35 cellular contexts compared by ENCODE assay signal in the genomic region with DNA sequence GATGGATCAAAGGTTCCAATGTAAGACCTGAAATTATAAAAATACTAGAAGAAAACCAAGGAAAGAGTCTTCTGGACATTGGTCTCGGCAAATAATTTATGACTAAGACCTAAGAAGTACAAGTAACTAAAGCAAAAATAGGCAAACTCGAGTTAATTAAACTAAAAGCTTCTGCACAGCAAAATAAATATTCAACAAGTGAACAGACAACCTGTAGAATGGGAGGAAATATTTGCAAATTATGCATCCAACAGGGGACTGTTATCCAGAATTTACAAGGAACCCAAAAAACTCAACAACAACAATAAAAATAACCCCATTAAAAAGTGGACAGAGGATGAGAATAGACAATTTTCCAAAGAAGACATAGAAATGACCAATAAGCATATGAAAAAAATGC. TPM values are rescaled to one million over a fixed set of nuclear protein-coding genes. Genes with fewer than 3 reads are reported as not detected.
"Had no signal": no experiment of that assay in that cellular context is flagged by ENCODE, and none has a peak within 500 bp of the region (broad histone marks: within the 10 kb centered on the region; RNA-seq: fewer than 3 reads in every experiment).

No MANE protein-coding gene starts in this region.

- H3K9me3 ChIP-seq: MG63 had no signal

- H3K4me3 ChIP-seq: MG63 had no signal

- H3K36me3 ChIP-seq: MG63 had no signal

- DNase-seq: Karpas-422, Kasumi-1, MG63, MM.1S, MV-4-11, NCI-H1048, NCI-H1092, NCI-H1092 treated with DMSO at 0.1 percent for 48 hours, NCI-H1105, NCI-H1105 treated with DMSO at 0.1 percent for 48 hours, NCI-H1417, NCI-H1417 treated with DMSO at 0.1 percent for 48 hours, NCI-H1436, NCI-H1436 treated with DMSO at 0.1 percent for 48 hours, NCI-H146, NCI-H1694, NCI-H1694 treated with DMSO at 0.1 percent for 48 hours, NCI-H187, NCI-H187 treated with DMSO at 0.1 percent for 48 hours, NCI-H1930, NCI-H2029, NCI-H2029 treated with DMSO at 0.1 percent for 48 hours, NCI-H2081, NCI-H2081 treated with DMSO at 0.1 percent for 48 hours, NCI-H2107, NCI-H2171, NCI-H2171 treated with DMSO at 0.1 percent for 48 hours, NCI-H2227 treated with DMSO at 0.1 percent for 48 hours, NCI-H226, NCI-H345, NCI-H446, NCI-H446 treated with DMSO at 0.1 percent for 48 hours, NCI-H510A, NCI-H510A treated with DMSO at 0.1 percent for 48 hours had no signal

RNA-seq across cellular contexts. Expression of a gene that starts 9.7 kb away (rescaled TPM):
- total RNA-seq: MCF 10A had no signal
